Comparison of ENCODE assay signal across 10 cellular contexts in the genomic region with DNA sequence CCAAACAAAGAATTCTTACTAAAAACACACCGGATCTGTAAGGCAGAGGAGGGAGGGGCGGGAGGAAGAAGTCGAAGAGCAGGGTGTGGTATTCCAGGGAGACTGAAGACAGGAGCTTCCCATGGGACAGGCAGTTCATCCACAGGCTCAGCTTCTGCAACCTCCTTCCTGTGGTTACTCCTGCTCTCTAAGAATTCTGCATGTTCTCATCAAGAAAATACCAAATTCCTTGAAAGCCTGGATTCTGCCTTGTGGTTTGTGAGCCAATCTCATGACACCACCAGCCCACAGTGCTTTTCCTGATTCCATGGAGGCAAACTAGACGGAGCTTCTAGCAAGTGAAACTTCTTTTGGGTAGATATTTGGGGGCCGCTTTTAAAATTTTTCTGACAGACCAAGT. TPM values are rescaled to one million over a fixed set of nuclear protein-coding genes. Genes with fewer than 3 reads are reported as not detected.
A peak's percentile ranks its signal among the peaks of the same experiment; 100 is the strongest.
DNase-seq lines count a peak whose midpoint lies in the region; ATAC-seq lines count a peak whose summit lies in the region.
"Had no signal": no experiment of that assay in that cellular context is flagged by ENCODE, and none has a peak within 500 bp of the region (broad histone marks: within the 10 kb centered on the region; RNA-seq: fewer than 3 reads in every experiment).

No MANE protein-coding gene starts in this region.

- DNase-seq in EL (peak; percentile 76), SJCRH30 (peak; percentile 17 to 23), fibroblast of gingiva (ENCODE audit: low read depth) (peak; percentile 83), trophoblast cell (peak; percentile 25 to 44)
- DNase-seq: NCI-H1930, PC-3 had no signal

- peaks cover 6% of the 10 kb centered on the region for H3K79me2 ChIP-seq in trophoblast cell (ENCODE audit: control insufficient read depth, insufficient read depth, low read length, poor library complexity)

- no peak overlapping the region for H2AFZ ChIP-seq in trophoblast cell (ENCODE audit: insufficient read depth, low read length, poor library complexity)

- H3K79me1 ChIP-seq in trophoblast cell (ENCODE audit: low read length), result peaks cover 11% of the 10 kb centered on the region

- no peak overlapping the region for H4K12ac ChIP-seq in trophoblast cell (ENCODE audit: low read depth, low read length)

- no peaks in the 10 kb centered on the region for H3K36me3 ChIP-seq in SJCRH30
- H3K36me3 ChIP-seq in trophoblast cell (ENCODE audit: control insufficient read depth in 1 of 2, insufficient read depth in 2 of 2, low read length in 2 of 2), result no peaks in the 10 kb centered on the region

- H4K91ac ChIP-seq in trophoblast cell (ENCODE audit: low read depth, low read length), result no peak overlapping the region

- H3K4me1 ChIP-seq in SJCRH30 (peaks cover 14% of the 10 kb centered on the region), trophoblast cell (ENCODE audit: control insufficient read depth in 1 of 2, insufficient read depth in 2 of 2, low read length in 2 of 2) (peaks cover 0 to 2% of the 10 kb centered on the region in 2 experiments)

- H2BK5ac ChIP-seq in trophoblast cell (ENCODE audit: low read depth, low read length, poor library complexity), result no peak overlapping the region

- no peak overlapping the region for H3K18ac ChIP-seq in trophoblast cell (ENCODE audit: low read length)

- no peak overlapping the region for H2BK120ac ChIP-seq in trophoblast cell (ENCODE audit: insufficient read depth, low read length, poor library complexity)

- H4K8ac ChIP-seq in trophoblast cell (ENCODE audit: low read depth, low read length), result no peak overlapping the region

- H3K4me3 ChIP-seq in SJCRH30 (peak overlapping the region; percentile 81; the same call in 1 of the 2 replicates), trophoblast cell (ENCODE audit: low read depth, low read length) (no peak overlapping the region)

- H3K27ac ChIP-seq in SJCRH30 (no peak overlapping the region), trophoblast cell (ENCODE audit: low read depth, low read length) (no peak overlapping the region)

- H2BK12ac ChIP-seq in trophoblast cell (ENCODE audit: low read length), result no peak overlapping the region

- H3K9me3 ChIP-seq in SJCRH30 (replicated peaks) (no peaks in the 10 kb centered on the region), trophoblast cell (ENCODE audit: insufficient read depth, low read depth, low read length) (peaks cover 2% of the 10 kb centered on the region)

- no peak overlapping the region for H3K4me2 ChIP-seq in trophoblast cell (ENCODE audit: low read length)

- ATAC-seq in HG03135 (IDR thresholded peaks at IDR 0.05; ENCODE audit: unreplicated experiment) (no peak), GM21717 (IDR thresholded peaks at IDR 0.05; ENCODE audit: unreplicated experiment) (no peak), HG02623 (IDR thresholded peaks at IDR 0.05; ENCODE audit: unreplicated experiment) (no peak)
- ATAC-seq: PC-3 had no signal

- no CpG with 5 or more reads among the region's 5 CpGs for WGBS in trophoblast cell (ENCODE audit: extremely low coverage, insufficient coverage, insufficient read length)

- H3K23ac ChIP-seq in trophoblast cell (ENCODE audit: low read length), result no peak overlapping the region

- H2AK5ac ChIP-seq in trophoblast cell (ENCODE audit: low read length), result no peak overlapping the region

- H3K4ac ChIP-seq in trophoblast cell (ENCODE audit: low read depth, low read length), result no peak overlapping the region

- H3K9ac ChIP-seq in trophoblast cell (ENCODE audit: low read length), result no peak overlapping the region

- H3K27me3 ChIP-seq in SJCRH30 (no peaks in the 10 kb centered on the region), trophoblast cell (ENCODE audit: insufficient read depth, low read length) (no peaks in the 10 kb centered on the region)

- H3K14ac ChIP-seq in trophoblast cell (ENCODE audit: low read length), result no peak overlapping the region

RNA-seq across cellular contexts. Expression of gene ST6GALNAC3, which starts 1.1 kb away (rescaled TPM):
- 4.8 and 6.4 TPM in 2 replicates for total RNA-seq in SJCRH30 (2014; rRNA removed; shearing (Covaris generic))
- polyA plus RNA-seq in trophoblast cell (2013), result 17.8 and 18.7 TPM in 2 replicates
- total RNA-seq: HT-29, PC-3 had no signal

Comparison
In these comparisons a context has a peak if more than half of its experiments do, and no peak if none do; other contexts are left out.
1. DNase-seq: peak in every context shown above with its lines; median percentile 83 in fibroblast of gingiva; 76 in EL; 34 in trophoblast cell; 20 in SJCRH30.